ENCODE assay signal across 1 cellular context in the genomic region with DNA sequence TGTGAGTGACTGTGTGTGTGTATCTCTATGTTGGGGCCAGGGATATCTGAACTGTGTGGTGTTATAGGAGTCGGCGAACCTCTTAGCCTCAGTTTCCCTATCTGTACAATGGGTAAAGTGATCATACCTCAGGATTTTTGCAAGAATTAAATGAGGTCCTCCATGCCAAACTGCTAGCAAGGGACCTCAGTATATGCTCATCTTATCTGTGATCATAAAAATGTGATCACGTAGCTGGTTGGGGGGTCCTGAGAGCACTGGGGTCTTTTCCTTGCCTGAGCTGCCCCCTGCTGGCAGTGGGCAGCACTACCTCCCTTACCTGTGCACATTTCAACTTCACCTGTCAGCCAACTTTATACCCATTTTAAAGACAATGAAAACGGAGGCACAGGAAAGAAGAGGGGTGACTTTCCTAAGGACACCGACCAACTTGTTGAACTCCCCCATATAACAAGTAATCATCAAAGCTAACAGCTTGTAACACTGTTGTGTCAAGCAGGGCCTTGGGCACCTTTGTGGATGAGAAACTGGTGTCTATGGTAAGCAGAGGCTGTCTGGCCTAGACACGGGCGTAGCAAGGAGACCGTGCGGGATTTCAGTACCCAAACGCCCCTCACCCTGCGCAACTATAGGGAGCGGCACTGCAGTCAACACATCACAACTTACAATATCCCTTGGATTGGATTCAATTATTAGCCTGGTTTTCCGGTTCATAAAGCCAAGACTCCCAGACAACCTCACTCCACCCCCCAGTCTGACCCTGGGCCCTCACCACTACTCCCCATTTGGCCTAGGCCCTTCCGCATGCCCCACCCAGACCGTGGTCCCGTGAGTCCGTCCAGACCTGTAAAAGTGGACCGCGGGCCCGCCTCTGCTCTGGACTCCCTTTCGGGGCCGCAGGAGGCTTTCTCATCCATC.
TF ChIP-seq lines count a peak whose summit lies in the region.

No MANE protein-coding gene starts in this region.

TF ChIP-seq in GM12878, 131 proteins besides CTCF, POLR2A, EP300 and RAD21 (continued from another document):
- TF ChIP-seq ZBTB40 (IDR thresholded peaks at IDR 0.05; ENCODE audit: borderline replicate concordance) (no peak), FOS (IDR thresholded peaks at IDR 0.05; ENCODE audit: borderline replicate concordance, extremely low read depth, insufficient read length) (no peak), RBBP5 (conservative IDR thresholded peaks at IDR 0.05) (no peak), BCL11A (IDR thresholded peaks at IDR 0.05; ENCODE audit: low read depth, low read length) (no peak), PBX3 (IDR thresholded peaks at IDR 0.05; ENCODE audit: insufficient replicate concordance, low read depth, low read length) (no peak), IKZF1 (conservative IDR thresholded peaks at IDR 0.05) (no peak), TARDBP (IDR thresholded peaks at IDR 0.05; ENCODE audit: borderline replicate concordance) (no peak), ZNF274 (IDR thresholded peaks at IDR 0.05; ENCODE audit: insufficient read depth, insufficient read length) (no peak), MEF2B (IDR thresholded peaks at IDR 0.05; ENCODE audit: partially characterized antibody, poor library complexity, severe bottlenecking) (no peak)
- TF ChIP-seq, protein P1, sequence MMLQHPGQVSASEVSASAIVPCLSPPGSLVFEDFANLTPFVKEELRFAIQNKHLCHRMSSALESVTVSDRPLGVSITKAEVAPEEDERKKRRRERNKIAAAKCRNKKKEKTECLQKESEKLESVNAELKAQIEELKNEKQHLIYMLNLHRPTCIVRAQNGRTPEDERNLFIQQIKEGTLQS (IDR thresholded peaks at IDR 0.05; ENCODE audit: borderline replicate concordance, extremely low read depth, low read depth, low read length): no peak
